ENCODE assay signal across 10 cellular contexts in the genomic region with DNA sequence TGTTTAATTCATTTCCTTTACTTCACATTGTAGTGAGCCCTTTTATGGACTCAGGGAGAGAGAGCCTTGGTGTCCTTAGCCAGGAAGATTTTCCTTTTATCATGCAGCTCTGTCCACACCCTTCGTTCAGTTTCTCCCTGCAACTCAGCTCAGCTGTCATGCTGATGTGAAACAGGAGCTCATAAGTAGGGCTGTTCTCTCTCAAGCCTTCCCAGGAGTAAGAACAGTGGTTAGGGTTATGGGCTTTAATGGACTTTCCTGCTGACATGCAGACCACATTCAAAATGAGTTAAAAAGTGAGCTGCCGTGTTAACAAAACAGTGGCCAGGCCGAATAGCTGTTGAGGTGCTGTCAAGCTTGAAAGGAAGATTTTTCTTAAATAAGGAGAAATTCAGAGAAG.
A peak's percentile ranks its signal among the peaks of the same experiment; 100 is the strongest.
DNase-seq lines count a peak whose midpoint lies in the region; ATAC-seq, FAIRE-seq and TF ChIP-seq lines count a peak whose summit lies in the region.
"Had no signal": no experiment of that assay in that cellular context is flagged by ENCODE, and none has a peak within 500 bp of the region (broad histone marks: within the 10 kb centered on the region; RNA-seq: fewer than 3 reads in every experiment).

No MANE protein-coding gene starts in this region.

- H4K20me1 ChIP-seq in H1 (replicated peaks in 1 of 2; ENCODE audit: control insufficient read depth in 1 of 2, insufficient read depth in 2 of 2, low read length in 2 of 2), result no peaks in the 10 kb centered on the region

- no peaks in the 10 kb centered on the region for H3K36me3 Mint-ChIP-seq in activated T-cell treated with anti-CD3 and anti-CD28 coated beads, Interleukin-2, amount 50 U/mL, for 24 hours (ENCODE audit: low read depth)

- no peak overlapping the region for H2BK15ac ChIP-seq in H1 (ENCODE audit: low read length)

- no peak for TF ChIP-seq EP300 in H1 (IDR thresholded peaks at IDR 0.05; ENCODE audit: borderline replicate concordance in 1 of 2, low read depth in 2 of 2, low read length in 2 of 2)

- H3K36me3 ChIP-seq in H1 (ENCODE audit: control insufficient read depth in 2 of 4, insufficient read depth in 4 of 4, low read length in 3 of 4), result no peaks in the 10 kb centered on the region; a peak in 1 of 8 replicates
- H3K36me3 ChIP-seq in mucosa of descending colon (ENCODE audit: low read depth), result no peaks in the 10 kb centered on the region

- peak overlapping the region in 1 of 2 experiments; percentile 24; a peak in 1 of 4 replicates for H3K4me2 ChIP-seq in H1 (ENCODE audit: insufficient read depth in 1 of 2, low read depth in 2 of 2, low read length in 2 of 2)

- H2BK12ac ChIP-seq in H1 (ENCODE audit: low read depth, low read length), result no peak overlapping the region

- H3K23ac ChIP-seq in H1 (ENCODE audit: insufficient read length), result no peak overlapping the region

- H3K27me3 Mint-ChIP-seq in activated T-cell treated with anti-CD3 and anti-CD28 coated beads, Interleukin-2, amount 50 U/mL, for 24 hours, result no peaks in the 10 kb centered on the region

- peaks cover 0 to 3% (median 0%) of the 10 kb centered on the region in 4 experiments; a peak in 3 of 7 replicates for H3K4me1 ChIP-seq in H1 (replicated peaks in 1 of 4; ENCODE audit: control insufficient read depth in 3 of 4, insufficient read depth in 4 of 4, low read length in 3 of 4)
- no peaks in the 10 kb centered on the region for H3K4me1 ChIP-seq in mucosa of descending colon (ENCODE audit: low read depth)

- no peak overlapping the region for H3K9ac ChIP-seq in H1 (replicated peaks in 1 of 4; ENCODE audit: extremely low read depth in 1 of 4, low read depth in 3 of 4, low read length in 3 of 4)

- H3K27me3 ChIP-seq in H1 (replicated peaks in 1 of 4; ENCODE audit: control insufficient read depth in 3 of 4, extremely low read depth in 1 of 4, insufficient read depth in 3 of 4, low read length in 3 of 4), result no peaks in the 10 kb centered on the region

- H4K91ac ChIP-seq in H1 (replicated peaks; ENCODE audit: insufficient read length, low read length), result no peak overlapping the region

- intact Hi-C loops in mucosa of descending colon (cut with DNase I, micrococcal nuclease), result no loop called here

- no peak for DNase-seq in GM18507 (ENCODE audit: extremely low spot score, insufficient read length, low read depth)
- peak in 1 of 2 experiments; percentile 17 for DNase-seq in H1 (ENCODE audit: low read depth in 1 of 2, low spot score in 2 of 2)
- no peak for DNase-seq in mucosa of descending colon
- DNase-seq in stimulated activated CD4-positive, alpha-beta T cell treated with anti-CD3 and anti-CD28 coated beads, Interleukin-2, amount 100 ng/mL, for 24 hours, result no peak
- DNase-seq in NCI-H1092 treated with DMSO at 0.1 percent for 48 hours (lab: John Stamatoyannopoulos, UW), result no peak
- DNase-seq in NCI-H1694 treated with DMSO at 0.1 percent for 48 hours (lab: John Stamatoyannopoulos, UW), result no peak
- DNase-seq in activated T-cell treated with anti-CD3 and anti-CD28 coated beads, Interleukin-2, amount 50 U/mL, for 24 hours, result no peak
- DNase-seq: cerebellar nuclear complex, NCI-H2171 had no signal

- TF ChIP-seq RAD21 in H1 (IDR thresholded peaks at IDR 0.05 in 1 of 2, conservative IDR thresholded peaks at IDR 0.05 in 1 of 2; ENCODE audit: low read depth in 2 of 2, low read length in 2 of 2), result no peak

- no peak overlapping the region for H3K4ac ChIP-seq in H1 (replicated peaks; ENCODE audit: insufficient read length, low read depth, low read length)

- H3K4me3 ChIP-seq in H1 (ENCODE audit: extremely low read depth in 1 of 4, insufficient read depth in 2 of 4, low read depth in 3 of 4, low read length in 4 of 4) (no peak overlapping the region), mucosa of descending colon (no peak overlapping the region)

- H2AK5ac ChIP-seq in H1 (ENCODE audit: low read depth, low read length), result no peak overlapping the region

- no peaks in the 10 kb centered on the region for H3K9me3 Mint-ChIP-seq in activated T-cell treated with anti-CD3 and anti-CD28 coated beads, Interleukin-2, amount 50 U/mL, for 24 hours

- no peaks in the 10 kb centered on the region; the same call in 1 of the 2 replicates for H3K23me2 ChIP-seq in H1 (ENCODE audit: low read depth, low read length)

- no peak overlapping the region for H3K56ac ChIP-seq in H1 (replicated peaks; ENCODE audit: insufficient read length, low read depth, low read length)

- no peak overlapping the region for H3K4me3 Mint-ChIP-seq in activated T-cell treated with anti-CD3 and anti-CD28 coated beads, Interleukin-2, amount 50 U/mL, for 24 hours

- TF ChIP-seq POLR2A in H1 (IDR thresholded peaks at IDR 0.05; ENCODE audit: control extremely low read depth in 1 of 2, low read depth in 2 of 2, low read length in 2 of 2), result no peak

- CTCF ChIA-PET in H1 (lab: Charles Lee; ENCODE audit: partially characterized antibody), result interaction anchor here (0.5 to 1.1 kb wide), 2 partner anchors 38 to 395 kb away, joined by 3 read pairs; no protein-coding TSS in a partner anchor

- no peaks in the 10 kb centered on the region for H3K79me1 ChIP-seq in H1 (ENCODE audit: low read depth, low read length)

- H4K5ac ChIP-seq in H1 (ENCODE audit: insufficient read length, low read depth, low read length), result no peak overlapping the region

- no peak overlapping the region for H2BK120ac ChIP-seq in H1 (replicated peaks; ENCODE audit: low read depth, low read length)

- no peak overlapping the region for H3K27ac Mint-ChIP-seq in activated T-cell treated with anti-CD3 and anti-CD28 coated beads, Interleukin-2, amount 50 U/mL, for 24 hours

- peak; percentile 46 for ATAC-seq in HG02840 (IDR thresholded peaks at IDR 0.05; ENCODE audit: low FRiP score, unreplicated experiment)
- ATAC-seq in mucosa of descending colon, result peak; percentile 26

- no peak for TF ChIP-seq CTCF in H1 (IDR thresholded peaks at IDR 0.05; ENCODE audit: control extremely low read depth in 1 of 3, insufficient read depth in 1 of 3, low read depth in 1 of 3, low read length in 3 of 3)
- TF ChIP-seq CTCF in mucosa of descending colon (IDR thresholded peaks at IDR 0.05), result no peak

- H2AFZ ChIP-seq in H1 (ENCODE audit: low read length), result no peak overlapping the region

- no peaks in the 10 kb centered on the region for H3K79me2 ChIP-seq in H1 (ENCODE audit: control insufficient read depth in 1 of 2, insufficient read depth in 2 of 2, low read length in 2 of 2)

- H3K9me3 ChIP-seq in H1 (ENCODE audit: insufficient read depth in 2 of 2, low read depth in 1 of 2, low read length in 1 of 2) (no peaks in the 10 kb centered on the region), mucosa of descending colon (no peaks in the 10 kb centered on the region)

- POLR2A ChIA-PET in H1 (lab: Charles Lee; ENCODE audit: partially characterized antibody), result no interaction called here

- FAIRE-seq in GM18507 (lab: Jason Lieb, UNC) (peak; percentile 31), H1 (lab: Jason Lieb, UNC) (peak; percentile 74)

- no peak overlapping the region for H2BK5ac ChIP-seq in H1 (ENCODE audit: low read depth, low read length)

- H3K27ac ChIP-seq in H1 (ENCODE audit: low read depth, low read length), result no peak overlapping the region

- H4K8ac ChIP-seq in H1 (ENCODE audit: extremely low read depth, insufficient read depth, low read length), result no peak overlapping the region

- WGBS in H1 (ENCODE audit: extremely low coverage in 1 of 2, insufficient coverage in 1 of 2, insufficient read length in 1 of 2, insufficient replicate concordance in 2 of 2, low coverage in 1 of 2, low lambda C conversion rate in 2 of 2, missing lambda C conversion rate in 1 of 2), 2 experiments, result 50% methylated on average over 3 of the region's 3 CpGs; no CpG with 5 or more reads in 1 of the 2 experiments

- peaks cover 6% of the 10 kb centered on the region for H3K4me1 Mint-ChIP-seq in activated T-cell treated with anti-CD3 and anti-CD28 coated beads, Interleukin-2, amount 50 U/mL, for 24 hours (ENCODE audit: low read depth)

- no peak overlapping the region for H2BK20ac ChIP-seq in H1 (ENCODE audit: low read length)

- H3K18ac ChIP-seq in H1 (ENCODE audit: extremely low read depth, low read length), result no peak overlapping the region

- no peak overlapping the region for H3K14ac ChIP-seq in H1 (ENCODE audit: insufficient read length)

TF ChIP-seq in H1, 55 proteins besides CTCF, POLR2A, EP300 and RAD21:
- no peak for TF ChIP-seq SRF (IDR thresholded peaks at IDR 0.05; ENCODE audit: low read depth, low read length)
- TF ChIP-seq POU5F1 (IDR thresholded peaks at IDR 0.05; ENCODE audit: low read depth, low read length), result 0 out of 2 replicates have a peak, but pooled peaks have one; percentile 13
